ENCODE assay signal across 11 cellular contexts in the genomic region with DNA sequence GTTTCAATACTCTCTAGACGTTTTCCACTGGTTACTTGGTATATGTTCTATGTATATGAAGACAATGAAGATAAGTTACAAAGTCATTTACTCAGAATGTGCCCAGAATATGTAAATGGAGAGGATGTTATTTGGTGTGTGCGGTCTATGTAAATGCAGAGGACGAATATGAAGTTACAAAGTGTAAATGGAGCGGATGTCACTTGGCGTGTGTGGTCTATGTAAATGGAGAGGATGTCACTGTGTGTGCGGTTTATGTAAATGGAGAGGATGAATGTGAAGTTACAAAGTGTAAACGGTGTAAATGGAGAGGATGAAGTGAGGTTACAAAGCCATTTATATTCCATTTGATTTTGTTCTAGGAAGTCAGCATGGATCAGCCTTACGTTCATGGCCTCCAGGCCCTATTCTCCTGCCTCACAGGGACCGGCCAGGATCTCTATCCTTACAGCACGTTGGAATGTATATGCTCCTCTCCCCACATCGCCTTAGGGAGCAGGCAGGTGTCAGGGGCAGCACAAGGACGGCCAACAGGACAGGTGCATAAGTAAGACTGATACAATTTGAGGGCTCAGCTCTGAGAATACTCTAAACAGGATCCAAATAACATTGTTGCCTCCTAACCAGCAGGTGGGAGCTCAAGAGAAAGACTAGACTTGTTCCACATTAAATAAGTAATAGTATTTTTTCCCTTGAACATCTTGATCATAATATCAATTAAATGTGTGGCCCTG. TPM values are rescaled to one million over a fixed set of nuclear protein-coding genes. Genes with fewer than 3 reads are reported as not detected.
DNase-seq lines count a peak whose midpoint lies in the region; ATAC-seq and TF ChIP-seq lines count a peak whose summit lies in the region.
"Had no signal": no experiment of that assay in that cellular context is flagged by ENCODE, and none has a peak within 500 bp of the region (broad histone marks: within the 10 kb centered on the region; RNA-seq: fewer than 3 reads in every experiment).

No MANE protein-coding gene starts in this region.

- no peak overlapping the region for H3K4me3 Mint-ChIP-seq in naive thymus-derived CD4-positive, alpha-beta T cell

- peaks cover 0 to 23% (median 3%) of the 10 kb centered on the region in 5 donors for H3K27me3 Mint-ChIP-seq in naive thymus-derived CD4-positive, alpha-beta T cell

- no peak overlapping the region for H3K4me3 ChIP-seq in naive thymus-derived CD4-positive, alpha-beta T cell (ENCODE audit: low read length)
- H3K4me3 ChIP-seq in lower lobe of right lung (no peak overlapping the region), tibial artery (no peak overlapping the region)
- H3K4me3 ChIP-seq: dorsolateral prefrontal cortex had no signal

- intact Hi-C loops in naive thymus-derived CD4-positive, alpha-beta T cell (cut with micrococcal nuclease): no loop called here
- intact Hi-C loops in lower lobe of right lung (cut with DNase I) (no loop called here), tibial artery (cut with DNase I; ENCODE audit: low total_unique reads) (no loop called here)

- H3K36me3 ChIP-seq in naive thymus-derived CD4-positive, alpha-beta T cell (ENCODE audit: control insufficient read depth in 2 of 3, insufficient read depth in 3 of 3, low read length in 3 of 3): no peaks in the 10 kb centered on the region
- no peaks in the 10 kb centered on the region for H3K36me3 ChIP-seq in lower lobe of right lung
- H3K36me3 ChIP-seq in tibial artery: no peaks in the 10 kb centered on the region

- ATAC-seq in GM18907 (IDR thresholded peaks at IDR 0.05; ENCODE audit: unreplicated experiment) (peak; percentile 95), GM21786 (IDR thresholded peaks at IDR 0.05; ENCODE audit: unreplicated experiment) (peak; percentile 96), HG03354 (IDR thresholded peaks at IDR 0.05; ENCODE audit: poor library complexity, severe bottlenecking, unreplicated experiment) (peak; percentile 98), lower lobe of right lung (no peak)
- peak; percentile 41 for ATAC-seq in naive thymus-derived CD4-positive, alpha-beta T cell

- no peaks in the 10 kb centered on the region for H3K4me1 ChIP-seq in naive thymus-derived CD4-positive, alpha-beta T cell (ENCODE audit: control insufficient read depth in 2 of 2, insufficient read depth in 2 of 2, low read length in 2 of 2)
- no peaks in the 10 kb centered on the region for H3K4me1 ChIP-seq in lower lobe of right lung
- H3K4me1 ChIP-seq in tibial artery: no peaks in the 10 kb centered on the region

- POLR2A ChIA-PET in naive thymus-derived CD4-positive, alpha-beta T cell (lab: Charles Lee): no interaction called here

- H3K9me3 Mint-ChIP-seq in naive thymus-derived CD4-positive, alpha-beta T cell: no peaks in the 10 kb centered on the region

- no peak for DNase-seq in naive thymus-derived CD4-positive, alpha-beta T cell
- no peak for DNase-seq in lower lobe of right lung
- no peak for DNase-seq in KG1 (lab: John Stamatoyannopoulos, UW)
- DNase-seq in tibial artery: no peak
- DNase-seq in NCI-H146 (lab: John Stamatoyannopoulos, UW): no peak
- DNase-seq: dorsolateral prefrontal cortex, NCI-H69, substantia nigra had no signal

- TF ChIP-seq CTCF in lower lobe of right lung (IDR thresholded peaks at IDR 0.05) (no peak), tibial artery (IDR thresholded peaks at IDR 0.05) (no peak)

- CTCF ChIA-PET in naive thymus-derived CD4-positive, alpha-beta T cell (lab: Charles Lee): no interaction called here

- H3K36me3 Mint-ChIP-seq in naive thymus-derived CD4-positive, alpha-beta T cell: no peaks in the 10 kb centered on the region

- H3K27ac ChIP-seq in naive thymus-derived CD4-positive, alpha-beta T cell (ENCODE audit: low read depth, low read length): no peak overlapping the region
- H3K27ac ChIP-seq in lower lobe of right lung (no peak overlapping the region), tibial artery (no peak overlapping the region)
- H3K27ac ChIP-seq: dorsolateral prefrontal cortex had no signal

- no peaks in the 10 kb centered on the region for H3K27me3 ChIP-seq in naive thymus-derived CD4-positive, alpha-beta T cell (ENCODE audit: control insufficient read depth in 2 of 2, insufficient read depth in 2 of 2, low read length in 2 of 2)
- H3K27me3 ChIP-seq in lower lobe of right lung (ENCODE audit: low read depth) (peaks cover 9% of the 10 kb centered on the region), tibial artery (no peaks in the 10 kb centered on the region)

- no peaks in the 10 kb centered on the region for H3K9me3 ChIP-seq in naive thymus-derived CD4-positive, alpha-beta T cell (ENCODE audit: control insufficient read depth in 2 of 3, low read length in 3 of 3)
- H3K9me3 ChIP-seq in lower lobe of right lung: no peaks in the 10 kb centered on the region
- H3K9me3 ChIP-seq in tibial artery: no peaks in the 10 kb centered on the region

- H3K4me1 Mint-ChIP-seq in naive thymus-derived CD4-positive, alpha-beta T cell: no peaks in the 10 kb centered on the region

- H3K27ac Mint-ChIP-seq in naive thymus-derived CD4-positive, alpha-beta T cell: no peak overlapping the region

RNA-seq across cellular contexts. Expression of a gene that starts 42.4 kb away (rescaled TPM):
- 10 to 100 TPM; 12.3 to 31.6 (median 19.8) TPM for total RNA-seq in naive thymus-derived CD4-positive, alpha-beta T cell
- polyA plus RNA-seq in naive thymus-derived CD4-positive, alpha-beta T cell: 10 to 100 TPM; 55.2 to 56.9 TPM
- 23.7 TPM for total RNA-seq in lower lobe of right lung

Comparison
In these comparisons a context has a peak if more than half of its experiments do, and no peak if none do; other contexts are left out.
1. ATAC-seq: peak in GM18907 (single experiment), GM21786 (single experiment), HG03354 (single experiment) and naive thymus-derived CD4-positive, alpha-beta T cell (single experiment); none in lower lobe of right lung (0 of 2).